Comparison of ENCODE assay signal across 13 cellular contexts in genomic region chr1:230267338-230268065, GRCh38.
DNase-seq lines count a peak whose midpoint lies in the region; ATAC-seq, FAIRE-seq and TF ChIP-seq lines count a peak whose summit lies in the region.
"Had no signal": no experiment of that assay in that cellular context is flagged by ENCODE, and none has a peak within 500 bp of the region (broad histone marks: within the 10 kb centered on the region; RNA-seq: fewer than 3 reads in every experiment).

No MANE protein-coding gene starts in this region.

- H3K27ac Mint-ChIP-seq in Caco-2 (ENCODE audit: unreplicated experiment) (peak overlapping the region; percentile 66), osteocyte (ENCODE audit: unreplicated experiment) (peak overlapping the region; percentile 1)
- peak overlapping the region; percentile 5 for H3K27ac Mint-ChIP-seq in activated T-helper 2 cell treated with anti-CD3 and anti-CD28 coated beads, Interferon-gamma antibody, Interleukin-2, Interleukin-4, amounts not matched to agents 10 μg/mL and 5 μg/mL and 100 μg/mL, durations not matched to agents 14 hours and 24 hours and 36 hours
- H3K27ac Mint-ChIP-seq in T-helper 2 cell treated with Interferon-gamma antibody and Interleukin-4, amounts not matched to agents 5 μg/mL and 100 μg/mL, for 36 hours = no peak overlapping the region
- no peak overlapping the region for H3K27ac Mint-ChIP-seq in CD8-positive, alpha-beta T cell

- POLR2A ChIA-PET in Caco-2 (lab: Charles Lee) = no interaction called here
- POLR2A ChIA-PET in CD8-positive, alpha-beta T cell (lab: Charles Lee) = interaction anchor here (1.0 kb wide), 1 partner anchor 14 kb away, joined by 3 read pairs; no protein-coding TSS in a partner anchor

- no peak overlapping the region for H3K4me3 Mint-ChIP-seq in Caco-2 (ENCODE audit: unreplicated experiment)
- H3K4me3 Mint-ChIP-seq in activated T-helper 2 cell treated with anti-CD3 and anti-CD28 coated beads, Interferon-gamma antibody, Interleukin-2, Interleukin-4, amounts not matched to agents 10 μg/mL and 5 μg/mL and 100 μg/mL, durations not matched to agents 14 hours and 24 hours and 36 hours (ENCODE audit: low read depth) = no peak overlapping the region
- H3K4me3 Mint-ChIP-seq in osteocyte (ENCODE audit: unreplicated experiment) = no peak overlapping the region
- no peak overlapping the region for H3K4me3 Mint-ChIP-seq in T-helper 2 cell treated with Interferon-gamma antibody and Interleukin-4, amounts not matched to agents 5 μg/mL and 100 μg/mL, for 36 hours
- H3K4me3 Mint-ChIP-seq in CD8-positive, alpha-beta T cell = no peak overlapping the region

- no peaks in the 10 kb centered on the region for H3K9me3 Mint-ChIP-seq in Caco-2 (ENCODE audit: unreplicated experiment)
- no peaks in the 10 kb centered on the region for H3K9me3 Mint-ChIP-seq in activated T-helper 2 cell treated with anti-CD3 and anti-CD28 coated beads, Interferon-gamma antibody, Interleukin-2, Interleukin-4, amounts not matched to agents 10 μg/mL and 5 μg/mL and 100 μg/mL, durations not matched to agents 14 hours and 24 hours and 36 hours
- no peaks in the 10 kb centered on the region for H3K9me3 Mint-ChIP-seq in osteocyte (ENCODE audit: unreplicated experiment)
- H3K9me3 Mint-ChIP-seq in T-helper 2 cell treated with Interferon-gamma antibody and Interleukin-4, amounts not matched to agents 5 μg/mL and 100 μg/mL, for 36 hours = no peaks in the 10 kb centered on the region
- H3K9me3 Mint-ChIP-seq in CD8-positive, alpha-beta T cell = no peaks in the 10 kb centered on the region

- peak; percentile 16 for FAIRE-seq in HTR-8/SVneo (lab: Jason Lieb, UNC)

- peaks cover 13% of the 10 kb centered on the region; the same call in 1 of the 2 replicates for H3K4me1 ChIP-seq in Caco-2
- peaks cover 16% of the 10 kb centered on the region for H3K4me1 ChIP-seq in CD8-positive, alpha-beta T cell (ENCODE audit: insufficient read depth, low read length)

- peaks cover 5% of the 10 kb centered on the region for H3K36me3 Mint-ChIP-seq in Caco-2 (ENCODE audit: insufficient read depth, unreplicated experiment)
- peaks cover 42% of the 10 kb centered on the region for H3K36me3 Mint-ChIP-seq in activated T-helper 2 cell treated with anti-CD3 and anti-CD28 coated beads, Interferon-gamma antibody, Interleukin-2, Interleukin-4, amounts not matched to agents 10 μg/mL and 5 μg/mL and 100 μg/mL, durations not matched to agents 14 hours and 24 hours and 36 hours (ENCODE audit: low read depth)
- H3K36me3 Mint-ChIP-seq in osteocyte (ENCODE audit: unreplicated experiment) = peaks cover 29% of the 10 kb centered on the region
- peaks cover 16% of the 10 kb centered on the region for H3K36me3 Mint-ChIP-seq in T-helper 2 cell treated with Interferon-gamma antibody and Interleukin-4, amounts not matched to agents 5 μg/mL and 100 μg/mL, for 36 hours (ENCODE audit: low read depth)
- H3K36me3 Mint-ChIP-seq in CD8-positive, alpha-beta T cell = peaks cover 52% of the 10 kb centered on the region

- H3K27me3 Mint-ChIP-seq in Caco-2 (ENCODE audit: insufficient read depth, unreplicated experiment) = no peaks in the 10 kb centered on the region
- H3K27me3 Mint-ChIP-seq in activated T-helper 2 cell treated with anti-CD3 and anti-CD28 coated beads, Interferon-gamma antibody, Interleukin-2, Interleukin-4, amounts not matched to agents 10 μg/mL and 5 μg/mL and 100 μg/mL, durations not matched to agents 14 hours and 24 hours and 36 hours (ENCODE audit: low read depth) = no peaks in the 10 kb centered on the region
- no peaks in the 10 kb centered on the region for H3K27me3 Mint-ChIP-seq in osteocyte (ENCODE audit: unreplicated experiment)
- no peaks in the 10 kb centered on the region for H3K27me3 Mint-ChIP-seq in T-helper 2 cell treated with Interferon-gamma antibody and Interleukin-4, amounts not matched to agents 5 μg/mL and 100 μg/mL, for 36 hours (ENCODE audit: low read depth)
- H3K27me3 Mint-ChIP-seq in CD8-positive, alpha-beta T cell (ENCODE audit: low read depth) = no peaks in the 10 kb centered on the region

- H3K27me3 ChIP-seq in Caco-2 (replicated peaks; ENCODE audit: control insufficient read depth, insufficient read depth, low read length) = no peaks in the 10 kb centered on the region
- no peaks in the 10 kb centered on the region for H3K27me3 ChIP-seq in CD8-positive, alpha-beta T cell (ENCODE audit: insufficient read depth, low read length)
- H3K27me3 ChIP-seq: heart left ventricle had no signal

- CTCF ChIA-PET in Caco-2 (lab: Charles Lee) = interaction anchor here (1.1 kb wide), 1 partner anchor 19 kb away, joined by 4 read pairs; no protein-coding TSS in a partner anchor
- CTCF ChIA-PET in CD8-positive, alpha-beta T cell (lab: Charles Lee) = interaction anchor here (1.1 to 1.5 kb wide), 2 partner anchors 19 to 606 kb away, joined by 3 read pairs; no protein-coding TSS in a partner anchor

- TF ChIP-seq CTCF in Caco-2 (IDR thresholded peaks at IDR 0.05; ENCODE audit: insufficient read depth in 1 of 2, low read depth in 1 of 2, low read length in 1 of 2, severe bottlenecking in 1 of 2, unreplicated experiment in 1 of 2) (no peak), osteocyte (IDR thresholded peaks at IDR 0.05) (no peak)
- no peak for TF ChIP-seq CTCF in CD8-positive, alpha-beta T cell (IDR thresholded peaks at IDR 0.05)

- H3K9me3 ChIP-seq in Caco-2 = no peaks in the 10 kb centered on the region
- no peaks in the 10 kb centered on the region for H3K9me3 ChIP-seq in CD8-positive, alpha-beta T cell (ENCODE audit: low read length)
- H3K9me3 ChIP-seq: heart left ventricle had no signal

- intact Hi-C loops in Caco-2 (cut with micrococcal nuclease; ENCODE audit: unreplicated experiment) = loop anchor here (1.0 to 2.0 kb wide), 2 partner anchors 19 to 201 kb away; partner anchors contain the start of gene GALNT2
- intact Hi-C loops in activated T-helper 2 cell treated with anti-CD3 and anti-CD28 coated beads, Interferon-gamma antibody, Interleukin-2, Interleukin-4, amounts not matched to agents 10 μg/mL and 5 μg/mL and 100 μg/mL, durations not matched to agents 14 hours and 24 hours and 36 hours (cut with micrococcal nuclease) = no loop called here
- intact Hi-C loops in CD8-positive, alpha-beta T cell (cut with DNase I, micrococcal nuclease) = no loop called here

- H3K36me3 ChIP-seq in Caco-2 (ENCODE audit: control insufficient read depth, insufficient read depth, low read length) = peaks cover 6% of the 10 kb centered on the region
- H3K36me3 ChIP-seq in CD8-positive, alpha-beta T cell (ENCODE audit: insufficient read depth, low read length) = peaks cover 16% of the 10 kb centered on the region

- H3K4me3 ChIP-seq in Caco-2 (ENCODE audit: low read depth, low read length) = no peak overlapping the region
- H3K4me3 ChIP-seq in CD8-positive, alpha-beta T cell (ENCODE audit: low read depth, low read length) = no peak overlapping the region
- H3K4me3 ChIP-seq: heart left ventricle had no signal

- BruUV-seq in Caco-2 (replicated peaks; lab: Mats Ljungman, UMichigan) = no TSS peak

- H3K27ac ChIP-seq in CD8-positive, alpha-beta T cell (ENCODE audit: low read depth, low read length) = no peak overlapping the region

- H3K4me1 Mint-ChIP-seq in Caco-2 (ENCODE audit: low read depth, unreplicated experiment) (peaks cover 16% of the 10 kb centered on the region), osteocyte (ENCODE audit: unreplicated experiment) (peaks cover 5% of the 10 kb centered on the region)
- peaks cover 14% of the 10 kb centered on the region for H3K4me1 Mint-ChIP-seq in activated T-helper 2 cell treated with anti-CD3 and anti-CD28 coated beads, Interferon-gamma antibody, Interleukin-2, Interleukin-4, amounts not matched to agents 10 μg/mL and 5 μg/mL and 100 μg/mL, durations not matched to agents 14 hours and 24 hours and 36 hours (ENCODE audit: low read depth)
- H3K4me1 Mint-ChIP-seq in T-helper 2 cell treated with Interferon-gamma antibody and Interleukin-4, amounts not matched to agents 5 μg/mL and 100 μg/mL, for 36 hours (ENCODE audit: low read depth) = peaks cover 20% of the 10 kb centered on the region
- peaks cover 30% of the 10 kb centered on the region for H3K4me1 Mint-ChIP-seq in CD8-positive, alpha-beta T cell (ENCODE audit: low read depth)

- peak; percentile 22 to 65 for DNase-seq in Caco-2
- no peak for DNase-seq in HTR-8/SVneo (ENCODE audit: insufficient read length, low spot score)
- no peak for DNase-seq in activated T-helper 2 cell treated with anti-CD3 and anti-CD28 coated beads, Interferon-gamma antibody, Interleukin-2, Interleukin-4, amounts not matched to agents 10 μg/mL and 5 μg/mL and 100 μg/mL, durations not matched to agents 14 hours and 24 hours and 36 hours (ENCODE audit: low spot score)
- no peak for DNase-seq in osteocyte (ENCODE audit: extremely low spot score, unreplicated experiment)
- DNase-seq in T-helper 2 cell treated with Interferon-gamma antibody and Interleukin-4, amounts not matched to agents 5 μg/mL and 100 μg/mL, for 36 hours (ENCODE audit: low spot score) = no peak
- DNase-seq in CD8-positive, alpha-beta T cell = no peak
- no peak for DNase-seq in epidermal melanocyte (ENCODE audit: insufficient read length, low spot score)
- DNase-seq: activated CD8-positive, alpha-beta memory T cell treated with anti-CD3 and anti-CD28 coated beads for 24 hours; activated naive CD4-positive, alpha-beta T cell; central memory CD4-positive, alpha-beta T cell; GF-D8; heart left ventricle; stimulated activated CD4-positive, alpha-beta T cell treated with anti-CD3 and anti-CD28 coated beads, Interleukin-4, amount 100 ng/mL, for 4 hours had no signal

- ATAC-seq in CD8-positive, alpha-beta T cell = no peak

Comparison
In these comparisons a context has a peak if more than half of its experiments do, and no peak if none do; other contexts are left out.
1. DNase-seq: peak in Caco-2 (2 of 2); none in HTR-8/SVneo (single experiment), activated T-helper 2 cell treated with anti-CD3 and anti-CD28 coated beads, Interferon-gamma antibody, Interleukin-2, Interleukin-4, amounts not matched to agents 10 μg/mL and 5 μg/mL and 100 μg/mL, durations not matched to agents 14 hours and 24 hours and 36 hours (single experiment), osteocyte (single experiment), T-helper 2 cell treated with Interferon-gamma antibody and Interleukin-4, amounts not matched to agents 5 μg/mL and 100 μg/mL, for 36 hours (single experiment), CD8-positive, alpha-beta T cell (0 of 7) and epidermal melanocyte (single experiment).
2. H3K27ac Mint-ChIP-seq: peak in Caco-2 (single experiment), activated T-helper 2 cell treated with anti-CD3 and anti-CD28 coated beads, Interferon-gamma antibody, Interleukin-2, Interleukin-4, amounts not matched to agents 10 μg/mL and 5 μg/mL and 100 μg/mL, durations not matched to agents 14 hours and 24 hours and 36 hours (single experiment) and osteocyte (single experiment); none in T-helper 2 cell treated with Interferon-gamma antibody and Interleukin-4, amounts not matched to agents 5 μg/mL and 100 μg/mL, for 36 hours (single experiment) and CD8-positive, alpha-beta T cell (single experiment).